Comparison of ENCODE assay signal across 8 cellular contexts in genomic region chr15:73240864-73241499, GRCh38.
A peak's percentile ranks its signal among the peaks of the same experiment; 100 is the strongest.
DNase-seq lines count a peak whose midpoint lies in the region; ATAC-seq and TF ChIP-seq lines count a peak whose summit lies in the region.

No MANE protein-coding gene starts in this region.

- 0% methylated on average over 1 of the region's 4 CpGs for WGBS in mesenchymal stem cell

- H3K27me3 ChIP-seq in effector memory CD4-positive, alpha-beta T cell (replicated peaks; ENCODE audit: control insufficient read depth, insufficient read depth, low read length, poor library complexity, severe bottlenecking), result no peaks in the 10 kb centered on the region
- H3K27me3 ChIP-seq in mesenchymal stem cell (ENCODE audit: control insufficient read depth in 1 of 2, insufficient read depth in 1 of 2, low read length in 2 of 2), result no peaks in the 10 kb centered on the region

- H2BK12ac ChIP-seq in mesenchymal stem cell (ENCODE audit: low read length in 2 of 2), result no peak overlapping the region

- no peak for ATAC-seq in activated CD8-positive, alpha-beta T cell treated with anti-CD3 and anti-CD28 coated beads for 36 hours
- no peak for ATAC-seq in HG02642 (IDR thresholded peaks at IDR 0.05; ENCODE audit: poor library complexity, unreplicated experiment)

- no peak overlapping the region for H3K4me3 ChIP-seq in AG09309 (ENCODE audit: control insufficient read depth, low read depth, low read length)
- no peak overlapping the region for H3K4me3 ChIP-seq in effector memory CD4-positive, alpha-beta T cell (ENCODE audit: insufficient read depth, low read depth, low read length, poor library complexity, severe bottlenecking)
- no peak overlapping the region for H3K4me3 ChIP-seq in mesenchymal stem cell (ENCODE audit: insufficient read depth in 1 of 2, low read depth in 1 of 2, low read length in 2 of 2)

- no peak overlapping the region for H2BK5ac ChIP-seq in mesenchymal stem cell (ENCODE audit: low read depth, low read length, poor library complexity, severe bottlenecking)

- no peak overlapping the region for H2AFZ ChIP-seq in mesenchymal stem cell (ENCODE audit: low read depth, low read length)

- H3K4me1 ChIP-seq in effector memory CD4-positive, alpha-beta T cell (ENCODE audit: control insufficient read depth, insufficient read depth, low read length, poor library complexity, severe bottlenecking), result no peaks in the 10 kb centered on the region
- H3K4me1 ChIP-seq in mesenchymal stem cell (ENCODE audit: control insufficient read depth, insufficient read depth, low read depth, low read length), result no peaks in the 10 kb centered on the region

- no peaks in the 10 kb centered on the region for H3K4me1 Mint-ChIP-seq in activated CD8-positive, alpha-beta T cell treated with anti-CD3 and anti-CD28 coated beads for 36 hours (ENCODE audit: low read depth)

- H3K4me3 Mint-ChIP-seq in activated CD8-positive, alpha-beta T cell treated with anti-CD3 and anti-CD28 coated beads for 36 hours, result no peak overlapping the region

- no peak overlapping the region for H3K4me2 ChIP-seq in mesenchymal stem cell (ENCODE audit: low read length, poor library complexity, severe bottlenecking)

- no peak overlapping the region for H2BK120ac ChIP-seq in mesenchymal stem cell (ENCODE audit: low read depth, low read length)

- no peak overlapping the region for H4K91ac ChIP-seq in mesenchymal stem cell (ENCODE audit: low read length)

- H3K9me3 Mint-ChIP-seq in activated CD8-positive, alpha-beta T cell treated with anti-CD3 and anti-CD28 coated beads for 36 hours, result no peaks in the 10 kb centered on the region

- DNase-seq in AG09309 (ENCODE audit: low read depth) (no peak), GM20000 (ENCODE audit: low spot score) (peak; percentile 59), NCI-H82 (lab: John Stamatoyannopoulos, UW) (peak; percentile 74), mesenchymal stem cell (peak; percentile 70)
- peak; percentile 87 for DNase-seq in activated CD8-positive, alpha-beta T cell treated with anti-CD3 and anti-CD28 coated beads for 36 hours
- DNase-seq in effector memory CD4-positive, alpha-beta T cell, result peak; percentile 20 to 61 (median 32)
- DNase-seq in stimulated activated CD8-positive, alpha-beta memory T cell treated with anti-CD3 and anti-CD28 coated beads, Interleukin-4, amount 100 ng/mL, for 1 hour (ENCODE audit: low read depth in 2 of 2, low spot score in 1 of 2), result peak; percentile 38 to 47

- H3K4ac ChIP-seq in mesenchymal stem cell (ENCODE audit: low read depth in 1 of 2, low read length in 2 of 2), result no peak overlapping the region

- H3K9me3 ChIP-seq in effector memory CD4-positive, alpha-beta T cell (ENCODE audit: control insufficient read depth, low read length), result no peaks in the 10 kb centered on the region
- no peaks in the 10 kb centered on the region for H3K9me3 ChIP-seq in mesenchymal stem cell (ENCODE audit: control insufficient read depth, low read length)

- no peak overlapping the region for H4K8ac ChIP-seq in mesenchymal stem cell (ENCODE audit: low read length)

- no peaks in the 10 kb centered on the region for H3K36me3 ChIP-seq in effector memory CD4-positive, alpha-beta T cell (ENCODE audit: control insufficient read depth, insufficient read depth, low read length)
- H3K36me3 ChIP-seq in mesenchymal stem cell (ENCODE audit: control insufficient read depth in 1 of 2, insufficient read depth in 2 of 2, low read depth in 1 of 2, low read length in 2 of 2), result peaks cover 3 to 4% of the 10 kb centered on the region in 2 experiments

- no peak overlapping the region for H3K27ac ChIP-seq in effector memory CD4-positive, alpha-beta T cell (ENCODE audit: insufficient read depth, low read length, poor library complexity, severe bottlenecking)
- no peak overlapping the region for H3K27ac ChIP-seq in mesenchymal stem cell (ENCODE audit: low read length, poor library complexity, severe bottlenecking)

- intact Hi-C loops in activated CD8-positive, alpha-beta T cell treated with anti-CD3 and anti-CD28 coated beads for 36 hours (cut with micrococcal nuclease), result no loop called here

- H3K23ac ChIP-seq in mesenchymal stem cell (ENCODE audit: low read length in 2 of 2), result no peak overlapping the region

- no peak overlapping the region for H3K14ac ChIP-seq in mesenchymal stem cell (ENCODE audit: low read length in 2 of 2)

- no peak overlapping the region for H2AK5ac ChIP-seq in mesenchymal stem cell (ENCODE audit: low read length, severe bottlenecking)

- H3K79me1 ChIP-seq in mesenchymal stem cell (replicated peaks; ENCODE audit: low read length, poor library complexity, severe bottlenecking), result peaks cover 2% of the 10 kb centered on the region

- H3K27me3 Mint-ChIP-seq in activated CD8-positive, alpha-beta T cell treated with anti-CD3 and anti-CD28 coated beads for 36 hours, result no peaks in the 10 kb centered on the region

- H3K27ac Mint-ChIP-seq in activated CD8-positive, alpha-beta T cell treated with anti-CD3 and anti-CD28 coated beads for 36 hours, result no peak overlapping the region

- H3K9ac ChIP-seq in mesenchymal stem cell (ENCODE audit: low read length), result no peak overlapping the region

- H3K36me3 Mint-ChIP-seq in activated CD8-positive, alpha-beta T cell treated with anti-CD3 and anti-CD28 coated beads for 36 hours (ENCODE audit: low read depth), result no peaks in the 10 kb centered on the region

- CTCF ChIA-PET in activated CD8-positive, alpha-beta T cell treated with anti-CD3 and anti-CD28 coated beads for 36 hours (lab: Charles Lee), result interaction anchor here (0.6 to 7.1 kb wide), 30 partner anchors 9 to 668 kb away, joined by 3 to 76 read pairs (median 4); no protein-coding TSS in a partner anchor

- POLR2A ChIA-PET in activated CD8-positive, alpha-beta T cell treated with anti-CD3 and anti-CD28 coated beads for 36 hours (lab: Charles Lee), result interaction anchor here (0.6 to 1.0 kb wide), 2 partner anchors 138 to 458 kb away, joined by 3 read pairs; no protein-coding TSS in a partner anchor

- no peak overlapping the region for H3K18ac ChIP-seq in mesenchymal stem cell (ENCODE audit: low read depth in 1 of 2, low read length in 2 of 2)

- TF ChIP-seq CTCF in AG09309 (IDR thresholded peaks at IDR 0.05; ENCODE audit: control insufficient read depth, insufficient read depth, low read depth, low read length, missing control alignments), result peak; percentile 89
- peak; percentile 73 for TF ChIP-seq CTCF in GM20000 (IDR thresholded peaks at IDR 0.05; ENCODE audit: extremely low read depth, missing control alignments)
- TF ChIP-seq CTCF in activated CD8-positive, alpha-beta T cell treated with anti-CD3 and anti-CD28 coated beads for 36 hours (IDR thresholded peaks at IDR 0.05), result peak; percentile 85

- no peak overlapping the region for H2BK15ac ChIP-seq in mesenchymal stem cell (ENCODE audit: low read depth, poor library complexity, severe bottlenecking)
